ENCODE assay signal across 9 cellular contexts in the genomic region with DNA sequence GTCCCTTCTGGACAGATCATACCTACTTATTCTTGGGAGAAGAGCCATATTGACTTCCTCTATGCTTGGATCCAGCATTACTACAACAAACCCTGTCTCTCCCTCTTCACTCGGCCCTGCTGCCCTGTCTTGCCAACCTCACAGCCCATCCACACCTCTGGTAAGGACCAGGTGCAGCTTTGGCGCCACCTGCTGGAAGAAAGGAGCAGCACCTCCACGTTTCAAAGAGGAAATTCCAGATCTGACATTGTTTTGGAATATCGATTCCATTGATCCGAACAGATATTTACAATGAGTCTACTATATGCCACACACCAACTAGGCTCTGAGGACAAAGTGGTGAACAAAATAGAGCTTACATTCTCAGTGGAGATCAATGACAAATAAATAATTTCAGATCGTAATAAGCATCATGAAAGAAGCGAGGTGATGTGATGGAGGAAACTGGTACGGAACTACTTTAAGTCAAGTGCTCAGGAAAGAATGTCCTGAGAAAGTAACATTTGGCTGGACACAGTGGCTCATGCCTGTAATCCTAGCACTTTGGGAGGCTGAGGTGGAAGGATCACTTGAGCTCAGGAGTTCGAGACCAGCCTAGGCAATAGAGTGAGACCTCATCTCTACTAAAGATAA. TPM values are rescaled to one million over a fixed set of nuclear protein-coding genes. Genes with fewer than 3 reads are reported as not detected.
DNase-seq lines count a peak whose midpoint lies in the region; ATAC-seq and TF ChIP-seq lines count a peak whose summit lies in the region.
"Had no signal": no experiment of that assay in that cellular context is flagged by ENCODE, and none has a peak within 500 bp of the region (broad histone marks: within the 10 kb centered on the region; RNA-seq: fewer than 3 reads in every experiment).

No MANE protein-coding gene starts in this region.

- H3K27me3 ChIP-seq in Peyer's patch: no peaks in the 10 kb centered on the region
- H3K27me3 ChIP-seq in neuronal stem cell (ENCODE audit: control insufficient read depth in 3 of 3, insufficient read depth in 3 of 3, low read depth in 1 of 3, low read length in 3 of 3): no peaks in the 10 kb centered on the region

- H3K36me3 ChIP-seq in Peyer's patch (peaks cover 0 to 9% (median 0%) of the 10 kb centered on the region in 3 donors), neuronal stem cell (replicated peaks in 1 of 2; ENCODE audit: control insufficient read depth in 2 of 2, insufficient read depth in 2 of 2, low read length in 2 of 2) (peaks cover 0 to 26% of the 10 kb centered on the region in 2 donors)

- no peak overlapping the region for H3K4me2 ChIP-seq in neuronal stem cell (ENCODE audit: insufficient read depth, low read length, poor library complexity, severe bottlenecking)

- ATAC-seq in activated T-cell treated with anti-CD3 and anti-CD28 coated beads, Interleukin-2, amount 50 U/mL, for 72 hours (replicated peaks in 1 of 2): peak; percentile 76 to 77
- ATAC-seq in GM19395 (IDR thresholded peaks at IDR 0.05; ENCODE audit: unreplicated experiment): no peak

- H2BK12ac ChIP-seq in neuronal stem cell (ENCODE audit: low read length): no peak overlapping the region

- no peak overlapping the region for H2BK5ac ChIP-seq in neuronal stem cell (ENCODE audit: low read length)

- H3K23ac ChIP-seq in neuronal stem cell (ENCODE audit: low read depth, low read length, poor library complexity): no peak overlapping the region

- no peaks in the 10 kb centered on the region for H3K79me1 ChIP-seq in neuronal stem cell (ENCODE audit: low read depth, low read length)

- peaks cover 7% of the 10 kb centered on the region for H3K4me1 Mint-ChIP-seq in activated T-cell treated with anti-CD3 and anti-CD28 coated beads, Interleukin-2, amount 50 U/mL, for 72 hours (ENCODE audit: low read depth)

- no peak overlapping the region for H3K4me3 Mint-ChIP-seq in activated T-cell treated with anti-CD3 and anti-CD28 coated beads, Interleukin-2, amount 50 U/mL, for 72 hours
- H3K4me3 Mint-ChIP-seq: activated naive CD4-positive, alpha-beta T cell treated with anti-CD3 and anti-CD28 coated beads, Interleukin-2, amount 50 U/mL, for 24 hours had no signal

- H3K9ac ChIP-seq in neuronal stem cell (ENCODE audit: low read depth, low read length, poor library complexity): no peak overlapping the region

- peak; percentile 100 for DNase-seq in DMS 273 (lab: John Stamatoyannopoulos, UW; ENCODE audit: unreplicated experiment)
- DNase-seq in KG1 (lab: John Stamatoyannopoulos, UW): peak; percentile 64
- DNase-seq in Peyer's patch: peak; percentile 71 to 91 (median 82)
- DNase-seq in activated T-cell treated with anti-CD3 and anti-CD28 coated beads, Interleukin-2, amount 50 U/mL, for 72 hours: peak; percentile 74 to 76
- DNase-seq in fibroblast of pulmonary artery (ENCODE audit: low read depth): peak; percentile 76
- DNase-seq in neuronal stem cell (ENCODE audit: low spot score): peak; percentile 75
- peak in 40 of 49 donors; percentile 10 to 80 (median 54) for DNase-seq in substantia nigra (lab: John Stamatoyannopoulos, UW)

- no peak overlapping the region for H2BK120ac ChIP-seq in neuronal stem cell (ENCODE audit: low read depth, low read length)

- no peaks in the 10 kb centered on the region for H3K9me3 Mint-ChIP-seq in activated T-cell treated with anti-CD3 and anti-CD28 coated beads, Interleukin-2, amount 50 U/mL, for 72 hours
- H3K9me3 Mint-ChIP-seq: activated naive CD4-positive, alpha-beta T cell treated with anti-CD3 and anti-CD28 coated beads, Interleukin-2, amount 50 U/mL, for 24 hours had no signal

- peak overlapping the region; percentile 41 for H2AFZ ChIP-seq in neuronal stem cell (ENCODE audit: low read length)

- no peak overlapping the region for H3K14ac ChIP-seq in neuronal stem cell (ENCODE audit: low read length)

- peak; percentile 89 to 98 (median 96) for TF ChIP-seq CTCF in Peyer's patch (IDR thresholded peaks at IDR 0.05)
- peak; percentile 100 for TF ChIP-seq CTCF in fibroblast of pulmonary artery (IDR thresholded peaks at IDR 0.05; ENCODE audit: low read length, missing control alignments)

- no peak overlapping the region for H4K91ac ChIP-seq in neuronal stem cell (ENCODE audit: low read depth, low read length, poor library complexity)

- no peak overlapping the region for H2AK5ac ChIP-seq in neuronal stem cell (ENCODE audit: low read depth, low read length)

- H3K27ac Mint-ChIP-seq in activated T-cell treated with anti-CD3 and anti-CD28 coated beads, Interleukin-2, amount 50 U/mL, for 72 hours: peak overlapping the region; percentile 1
- H3K27ac Mint-ChIP-seq: activated naive CD4-positive, alpha-beta T cell treated with anti-CD3 and anti-CD28 coated beads, Interleukin-2, amount 50 U/mL, for 24 hours had no signal

- H3K4me3 ChIP-seq in Peyer's patch: no peak overlapping the region
- H3K4me3 ChIP-seq in fibroblast of pulmonary artery (replicated peaks; ENCODE audit: low read depth, low read length): no peak overlapping the region
- no peak overlapping the region for H3K4me3 ChIP-seq in neuronal stem cell (ENCODE audit: low read length in 2 of 2)

- H2BK15ac ChIP-seq in neuronal stem cell (ENCODE audit: low read length): no peak overlapping the region

- no peak overlapping the region for H3K4ac ChIP-seq in neuronal stem cell (ENCODE audit: low read length)

- H3K27ac ChIP-seq in Peyer's patch (no peak overlapping the region), neuronal stem cell (replicated peaks; ENCODE audit: low read length) (no peak overlapping the region), substantia nigra (ENCODE audit: low read depth, low read length, poor library complexity, severe bottlenecking) (no peak overlapping the region)

- no peak overlapping the region for H4K8ac ChIP-seq in neuronal stem cell (ENCODE audit: low read depth, low read length)

- H3K27me3 Mint-ChIP-seq in activated T-cell treated with anti-CD3 and anti-CD28 coated beads, Interleukin-2, amount 50 U/mL, for 72 hours (ENCODE audit: low read depth): no peaks in the 10 kb centered on the region
- H3K27me3 Mint-ChIP-seq: activated naive CD4-positive, alpha-beta T cell treated with anti-CD3 and anti-CD28 coated beads, Interleukin-2, amount 50 U/mL, for 24 hours had no signal

- H3K4me1 ChIP-seq in Peyer's patch (peaks cover 0 to 5% (median 0%) of the 10 kb centered on the region in 4 donors), neuronal stem cell (ENCODE audit: control insufficient read depth in 2 of 2, insufficient read depth in 1 of 2, low read depth in 1 of 2, low read length in 2 of 2) (peaks cover 0 to 1% of the 10 kb centered on the region in 2 donors)

- no CpG with 5 or more reads among the region's 9 CpGs for WGBS in neuronal stem cell (ENCODE audit: extremely low coverage in 2 of 2, insufficient read length in 2 of 2, insufficient replicate concordance in 1 of 2), 2 donors

- no peaks in the 10 kb centered on the region for H3K9me3 ChIP-seq in Peyer's patch
- H3K9me3 ChIP-seq in neuronal stem cell (replicated peaks in 1 of 2; ENCODE audit: control insufficient read depth in 2 of 2, insufficient read depth in 1 of 2, low read depth in 1 of 2, low read length in 2 of 2): no peaks in the 10 kb centered on the region

- no peak overlapping the region for H3K18ac ChIP-seq in neuronal stem cell (ENCODE audit: low read length)

- TF ChIP-seq POLR2A in Peyer's patch (IDR thresholded peaks at IDR 0.05): no peak

- no peaks in the 10 kb centered on the region for H3K36me3 Mint-ChIP-seq in activated T-cell treated with anti-CD3 and anti-CD28 coated beads, Interleukin-2, amount 50 U/mL, for 72 hours (ENCODE audit: insufficient read depth in 2 of 2)
- H3K36me3 Mint-ChIP-seq: activated naive CD4-positive, alpha-beta T cell treated with anti-CD3 and anti-CD28 coated beads, Interleukin-2, amount 50 U/mL, for 24 hours had no signal

RNA-seq across cellular contexts. Expression of gene MFSD2A, which starts 18.7 kb away (rescaled TPM):
- total RNA-seq in Peyer's patch: 100 to 1,000 TPM in 2 of 4 donors, 10 to 100 TPM in 1, 1 to 10 TPM in 1; 6.6 to 239 (median 132) TPM
- total RNA-seq in activated T-cell treated with anti-CD3 and anti-CD28 coated beads, Interleukin-2, amount 50 U/mL, for 72 hours: 1 to 10 TPM; 7.2 to 9.5 TPM
- polyA plus RNA-seq in neuronal stem cell (2013, experiment 1 of 2): 2.1 TPM
- 2.4 TPM for polyA plus RNA-seq in neuronal stem cell (2013, experiment 2 of 2)
